In genomic region chr1:223479261-223479660, GRCh38 we compare ENCODE assay signal across 1 cellular context.
TF ChIP-seq lines count a peak whose summit lies in the region.

No MANE protein-coding gene starts in this region.

TF ChIP-seq in WTC11, 78 proteins besides CTCF, POLR2A, EP300 and RAD21 (continued from another document):
- no peak for TF ChIP-seq AFF4 (CRISPR knock-in tag; IDR thresholded peaks at IDR 0.05; ENCODE audit: borderline replicate concordance)
- TF ChIP-seq NR2C2 (CRISPR knock-in tag; IDR thresholded peaks at IDR 0.05) = no peak
- no peak for TF ChIP-seq TP53 (CRISPR knock-in tag; IDR thresholded peaks at IDR 0.05)
- TF ChIP-seq ZBTB43 (CRISPR knock-in tag; IDR thresholded peaks at IDR 0.05) = no peak
- no peak for TF ChIP-seq CREB1 (CRISPR knock-in tag; IDR thresholded peaks at IDR 0.05)
